13 cellular contexts compared by ENCODE assay signal in the genomic region with DNA sequence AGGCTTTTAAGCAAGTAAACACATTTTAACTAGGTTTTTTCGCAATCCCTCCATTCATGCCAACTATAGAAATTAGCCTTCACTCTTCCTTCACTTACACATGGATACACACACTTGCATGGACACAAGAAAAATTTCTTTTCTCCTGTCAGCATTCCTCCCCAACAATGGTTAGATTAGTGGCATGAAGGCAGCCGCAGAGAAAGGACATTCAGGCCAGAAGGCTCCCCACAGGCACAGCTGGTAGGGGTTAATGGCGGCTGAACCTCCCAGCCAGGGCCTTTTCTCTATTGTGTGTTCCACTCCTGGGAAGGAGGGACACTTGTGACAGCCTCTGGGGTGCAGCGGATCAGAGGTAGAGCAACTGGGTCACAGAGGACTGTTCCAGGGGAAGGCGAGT.
"Had no signal": no experiment of that assay in that cellular context is flagged by ENCODE, and none has a peak within 500 bp of the region (broad histone marks: within the 10 kb centered on the region; RNA-seq: fewer than 3 reads in every experiment).

No MANE protein-coding gene starts in this region.

- DNase-seq: activated CD4-positive, alpha-beta memory T cell treated with anti-CD3 and anti-CD28 coated beads for 36 hours; activated CD4-positive, CD25-positive, alpha-beta regulatory T cell; activated effector memory CD4-positive, alpha-beta T cell treated with anti-CD3 and anti-CD28 coated beads, Interleukin-2, amount 50 U/mL, for 16 hours; activated T-cell treated with anti-CD3 and anti-CD28 coated beads, Interleukin-2, amount 50 U/mL, for 4 hours; amniotic stem cell; brain microvascular endothelial cell; left ventricle myocardium inferior; stimulated activated CD4-positive, alpha-beta T cell treated with anti-CD3 and anti-CD28 coated beads, Interleukin-15, amount 100 ng/mL, for 24 hours; stimulated activated CD4-positive, alpha-beta T cell treated with anti-CD3 and anti-CD28 coated beads, Interleukin-4, amount 100 ng/mL, for 4 hours; stomach; T-helper 17 cell; uterus had no signal

- H3K27me3 ChIP-seq: brain microvascular endothelial cell, stomach, uterus had no signal

- H3K36me3 ChIP-seq: brain microvascular endothelial cell, left ventricle myocardium inferior, stomach, thoracic aorta, uterus had no signal

- H3K9me3 ChIP-seq: stomach, thoracic aorta, uterus had no signal

- H3K4me3 ChIP-seq: left ventricle myocardium inferior, stomach, thoracic aorta, uterus had no signal

- H3K27ac ChIP-seq: brain microvascular endothelial cell, left ventricle myocardium inferior, stomach, thoracic aorta, uterus had no signal

- H3K4me1 ChIP-seq: left ventricle myocardium inferior, stomach, uterus had no signal
